In the genomic region with DNA sequence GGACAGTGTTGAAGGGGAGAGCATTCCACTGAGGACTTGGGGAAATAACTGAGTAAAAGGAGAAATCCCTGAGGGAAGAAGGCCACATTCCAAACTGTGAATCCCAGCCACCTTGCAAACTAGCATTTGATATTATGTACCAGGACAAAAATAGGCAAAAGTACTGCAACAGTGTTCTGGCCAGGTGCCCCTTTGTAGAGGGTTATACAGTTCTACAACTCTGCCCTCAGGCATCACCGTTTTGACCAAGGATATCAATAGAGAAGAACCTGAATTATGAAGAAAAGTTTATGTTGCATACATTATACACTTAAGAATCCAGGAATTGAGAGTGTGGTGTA, we compare ENCODE assay signal across 11 cellular contexts. TPM values are rescaled to one million over a fixed set of nuclear protein-coding genes. Genes with fewer than 3 reads are reported as not detected.
DNase-seq lines count a peak whose midpoint lies in the region; ATAC-seq and TF ChIP-seq lines count a peak whose summit lies in the region.
"Had no signal": no experiment of that assay in that cellular context is flagged by ENCODE, and none has a peak within 500 bp of the region (broad histone marks: within the 10 kb centered on the region; RNA-seq: fewer than 3 reads in every experiment).

No MANE protein-coding gene starts in this region.

- H3K36me3 ChIP-seq in Caco-2 (ENCODE audit: control insufficient read depth, insufficient read depth, low read length), result no peaks in the 10 kb centered on the region
- H3K36me3 ChIP-seq in breast epithelium, result no peaks in the 10 kb centered on the region
- no peaks in the 10 kb centered on the region for H3K36me3 ChIP-seq in sigmoid colon
- H3K36me3 ChIP-seq: ascending aorta, thoracic aorta had no signal

- ATAC-seq in left lobe of liver (peak; percentile 8), GM21390 (IDR thresholded peaks at IDR 0.05; ENCODE audit: unreplicated experiment) (no peak)
- ATAC-seq in naive thymus-derived CD8-positive, alpha-beta T cell, result no peak

- CTCF ChIA-PET in Caco-2 (lab: Charles Lee), result interaction anchor here (1.0 kb wide), 1 partner anchor 295 kb away, joined by 3 read pairs; no protein-coding TSS in a partner anchor

- H3K4me1 ChIP-seq in Caco-2 (peaks cover 21% of the 10 kb centered on the region), breast epithelium (peaks cover 0 to 15% of the 10 kb centered on the region in 2 donors), sigmoid colon (peaks cover 0 to 62% (median 55%) of the 10 kb centered on the region in 4 donors)

- H3K9me3 ChIP-seq in Caco-2 (peaks cover 7% of the 10 kb centered on the region; the same call in 1 of the 2 replicates), breast epithelium (no peaks in the 10 kb centered on the region), sigmoid colon (no peaks in the 10 kb centered on the region)
- H3K9me3 ChIP-seq: ascending aorta, thoracic aorta had no signal

- H3K4me3 ChIP-seq in Caco-2 (ENCODE audit: low read depth, low read length) (no peak overlapping the region), breast epithelium (no peak overlapping the region), sigmoid colon (no peak overlapping the region), foreskin fibroblast (ENCODE audit: low read depth in 1 of 2, low read length in 2 of 2) (no peak overlapping the region)
- H3K4me3 ChIP-seq: ascending aorta, thoracic aorta had no signal

- H3K27me3 ChIP-seq in Caco-2 (replicated peaks; ENCODE audit: control insufficient read depth, insufficient read depth, low read length) (no peaks in the 10 kb centered on the region), breast epithelium (no peaks in the 10 kb centered on the region), sigmoid colon (no peaks in the 10 kb centered on the region)
- H3K27me3 ChIP-seq: ascending aorta had no signal

- DNase-seq in Caco-2 (no peak), breast epithelium (ENCODE audit: low spot score in 2 of 2) (peak in 1 of 2 donors; percentile 29), left lobe of liver (ENCODE audit: low spot score) (no peak), sigmoid colon (no peak), NCI-H1105 treated with DMSO at 0.1 percent for 48 hours (lab: John Stamatoyannopoulos, UW) (no peak), foreskin fibroblast (no peak)
- no peak for DNase-seq in naive thymus-derived CD8-positive, alpha-beta T cell
- DNase-seq: OCI-M1 had no signal

- H3K4me3 Mint-ChIP-seq in Caco-2 (ENCODE audit: unreplicated experiment), result peak overlapping the region; percentile 33
- H3K4me3 Mint-ChIP-seq in naive thymus-derived CD8-positive, alpha-beta T cell, result no peak overlapping the region

- H3K27ac ChIP-seq in breast epithelium, result peak overlapping the region; percentile 81 to 84
- H3K27ac ChIP-seq in sigmoid colon, result peak overlapping the region; percentile 74 to 88 (median 82)

- POLR2A ChIA-PET in Caco-2 (lab: Charles Lee), result interaction anchor here (0.8 kb wide), 1 partner anchor 66 kb away, joined by 3 read pairs; no protein-coding TSS in a partner anchor
- POLR2A ChIA-PET in naive thymus-derived CD8-positive, alpha-beta T cell (lab: Charles Lee), result no interaction called here

- intact Hi-C loops in Caco-2 (cut with micrococcal nuclease; ENCODE audit: unreplicated experiment), result loop anchor here (5.0 kb wide), 3 partner anchors 110 to 300 kb away; no protein-coding TSS in a partner anchor
- intact Hi-C loops in breast epithelium (cut with DNase I; ENCODE audit: low total_unique reads), result no loop called here
- intact Hi-C loops in sigmoid colon (cut with DNase I), result no loop called here

- peak overlapping the region; percentile 94 for H3K27ac Mint-ChIP-seq in Caco-2 (ENCODE audit: unreplicated experiment)
- H3K27ac Mint-ChIP-seq in naive thymus-derived CD8-positive, alpha-beta T cell, result no peak overlapping the region

- TF ChIP-seq EP300 in sigmoid colon (IDR thresholded peaks at IDR 0.05), result no peak

- 80 to 89% methylated on average over 1 of the region's 1 CpG for WGBS in sigmoid colon, 2 donors

- no peak for TF ChIP-seq CTCF in Caco-2 (IDR thresholded peaks at IDR 0.05; ENCODE audit: insufficient read depth in 1 of 2, low read depth in 1 of 2, low read length in 1 of 2, severe bottlenecking in 1 of 2, unreplicated experiment in 1 of 2)
- no peak for TF ChIP-seq CTCF in breast epithelium (IDR thresholded peaks at IDR 0.05)
- no peak for TF ChIP-seq CTCF in sigmoid colon (IDR thresholded peaks at IDR 0.05)
- TF ChIP-seq CTCF in foreskin fibroblast (IDR thresholded peaks at IDR 0.05; ENCODE audit: low read depth, low read length), result no peak

- TF ChIP-seq POLR2A in breast epithelium (IDR thresholded peaks at IDR 0.05) (no peak), sigmoid colon (IDR thresholded peaks at IDR 0.05) (no peak)

- peaks cover 4% of the 10 kb centered on the region for H3K36me3 Mint-ChIP-seq in Caco-2 (ENCODE audit: insufficient read depth, unreplicated experiment)
- no peaks in the 10 kb centered on the region for H3K36me3 Mint-ChIP-seq in naive thymus-derived CD8-positive, alpha-beta T cell

- H3K4me1 Mint-ChIP-seq in Caco-2 (ENCODE audit: low read depth, unreplicated experiment), result peaks cover 18% of the 10 kb centered on the region
- H3K4me1 Mint-ChIP-seq in naive thymus-derived CD8-positive, alpha-beta T cell, result no peaks in the 10 kb centered on the region

- no TSS peak for BruUV-seq in Caco-2 (replicated peaks; lab: Mats Ljungman, UMichigan)

- H3K27me3 Mint-ChIP-seq in Caco-2 (ENCODE audit: insufficient read depth, unreplicated experiment), result no peaks in the 10 kb centered on the region
- peaks cover 3 to 44% (median 11%) of the 10 kb centered on the region in 5 donors for H3K27me3 Mint-ChIP-seq in naive thymus-derived CD8-positive, alpha-beta T cell

- H3K9me3 Mint-ChIP-seq in Caco-2 (ENCODE audit: unreplicated experiment), result no peaks in the 10 kb centered on the region
- peaks cover 0 to 3% (median 0%) of the 10 kb centered on the region in 9 donors for H3K9me3 Mint-ChIP-seq in naive thymus-derived CD8-positive, alpha-beta T cell

RNA-seq across cellular contexts. Expression of a gene that starts 20.6 kb away (rescaled TPM):
- total RNA-seq in Caco-2 (2022) (not detected in 2 replicates), breast epithelium (10 to 100 TPM; 30.7 to 71.4 (median 31.3) TPM), left lobe of liver (8.6 TPM), sigmoid colon (100 to 1,000 TPM; 138 to 201 (median 190) TPM)
- polyA plus RNA-seq in sigmoid colon, result 10 to 100 TPM in 2 of 3 donors, 1 to 10 TPM in 1; 1.4 to 15.6 (median 14.4) TPM
- total RNA-seq in naive thymus-derived CD8-positive, alpha-beta T cell, result not detected
- polyA plus RNA-seq in naive thymus-derived CD8-positive, alpha-beta T cell, result not detected
